8 cellular contexts compared by ENCODE assay signal in genomic region chr17:67221062-67221998, GRCh38. TPM values are rescaled to one million over a fixed set of nuclear protein-coding genes. Genes with fewer than 3 reads are reported as not detected.
A peak's percentile ranks its signal among the peaks of the same experiment; 100 is the strongest.
DNase-seq lines count a peak whose midpoint lies in the region; ATAC-seq and TF ChIP-seq lines count a peak whose summit lies in the region.

No MANE protein-coding gene starts in this region.

- peak overlapping the region; percentile 13 to 79 (median 51) for H3K27ac Mint-ChIP-seq in brain

- TF ChIP-seq CTCF in brain (conservative IDR thresholded peaks at IDR 0.05), result peak; percentile 58 to 65

- H3K9me3 Mint-ChIP-seq in brain, result no peaks in the 10 kb centered on the region

- peaks cover 33% of the 10 kb centered on the region for H3K4me1 Mint-ChIP-seq in brain

- peak; percentile 11 for DNase-seq in stimulated activated CD4-positive, alpha-beta T cell treated with anti-CD3 and anti-CD28 coated beads, Interleukin-4, amount 100 ng/mL, for 24 hours
- no peak for DNase-seq in stimulated activated CD4-positive, alpha-beta T cell treated with anti-CD3 and anti-CD28 coated beads, Interleukin-4, amount 100 ng/mL, for 4 hours
- DNase-seq in NCI-H510A treated with DMSO at 0.1 percent for 48 hours (lab: John Stamatoyannopoulos, UW) (peak; percentile 50), left lobe of liver (ENCODE audit: low spot score) (no peak), NCI-H187 treated with DMSO at 0.1 percent for 48 hours (lab: John Stamatoyannopoulos, UW) (no peak)

- H3K4me3 Mint-ChIP-seq in brain, result no peak overlapping the region

- ATAC-seq in left lobe of liver (peak; percentile 79), HG02970 (IDR thresholded peaks at IDR 0.05; ENCODE audit: low FRiP score, unreplicated experiment) (no peak), HG03139 (IDR thresholded peaks at IDR 0.05; ENCODE audit: unreplicated experiment) (no peak)

- H3K36me3 Mint-ChIP-seq in brain, result peaks cover 38% of the 10 kb centered on the region

- H3K27me3 Mint-ChIP-seq in brain, result no peaks in the 10 kb centered on the region

RNA-seq across cellular contexts. Expression of gene HELZ, which starts 23.7 kb away (rescaled TPM):
- polyA plus RNA-seq in brain (ENCODE audit: insufficient read depth, low read depth, low replicate concordance), result 8.2 TPM
- total RNA-seq in left lobe of liver, result 31.7 TPM

Comparison
In these comparisons a context has a peak if more than half of its experiments do, and no peak if none do; other contexts are left out.
1. DNase-seq: peak in stimulated activated CD4-positive, alpha-beta T cell treated with anti-CD3 and anti-CD28 coated beads, Interleukin-4, amount 100 ng/mL, for 24 hours (single experiment) and NCI-H510A treated with DMSO at 0.1 percent for 48 hours (single experiment); none in stimulated activated CD4-positive, alpha-beta T cell treated with anti-CD3 and anti-CD28 coated beads, Interleukin-4, amount 100 ng/mL, for 4 hours (0 of 2), left lobe of liver (single experiment) and NCI-H187 treated with DMSO at 0.1 percent for 48 hours (single experiment).